9 cellular contexts compared by ENCODE assay signal in genomic region chr14:66038214-66038977, GRCh38.
DNase-seq lines count a peak whose midpoint lies in the region; ATAC-seq, FAIRE-seq and TF ChIP-seq lines count a peak whose summit lies in the region.
"Had no signal": no experiment of that assay in that cellular context is flagged by ENCODE, and none has a peak within 500 bp of the region (broad histone marks: within the 10 kb centered on the region; RNA-seq: fewer than 3 reads in every experiment).

No MANE protein-coding gene starts in this region.

- no peak overlapping the region for H3K4me2 ChIP-seq in IMR-90 (ENCODE audit: low read depth, low read length)
- no peak overlapping the region for H3K4me2 ChIP-seq in keratinocyte (ENCODE audit: control insufficient read depth, extremely low read depth, insufficient read depth, low read depth, low read length)

- POLR2A ChIA-PET in IMR-90 (lab: Charles Lee; ENCODE audit: unreplicated experiment), result no interaction called here

- no peaks in the 10 kb centered on the region for H3K79me2 ChIP-seq in keratinocyte (ENCODE audit: control insufficient read depth, insufficient read depth, low read length)

- no peak overlapping the region for H2BK5ac ChIP-seq in IMR-90 (ENCODE audit: low read depth, low read length, poor library complexity, severe bottlenecking)

- H4K20me1 ChIP-seq in IMR-90 (ENCODE audit: insufficient read depth, low read length), result no peaks in the 10 kb centered on the region
- no peaks in the 10 kb centered on the region for H4K20me1 ChIP-seq in keratinocyte (ENCODE audit: control insufficient read depth, extremely low read depth, insufficient read depth, low read length)

- H2AK9ac ChIP-seq in IMR-90 (replicated peaks; ENCODE audit: low read depth, low read length, poor library complexity), result no peak overlapping the region

- no peak overlapping the region for H3K18ac ChIP-seq in IMR-90 (ENCODE audit: low read depth, low read length)

- H4K8ac ChIP-seq in IMR-90 (ENCODE audit: low read depth in 2 of 2, low read length in 2 of 2), result no peak overlapping the region

- no peak for TF ChIP-seq EP300 in upper lobe of left lung (IDR thresholded peaks at IDR 0.05)

- no peak overlapping the region for H2AK5ac ChIP-seq in IMR-90 (ENCODE audit: low read depth, low read length)

- peak; percentile 0 for DNase-seq in IMR-90
- peak; percentile 16 for DNase-seq in brain microvascular endothelial cell
- DNase-seq in keratinocyte (ENCODE audit: low read depth, low spot score), result no peak
- peak in 1 of 2 donors; percentile 64 for DNase-seq in upper lobe of left lung
- DNase-seq in effector memory CD4-positive, alpha-beta T cell, result no peak
- DNase-seq in GOT3 (lab: John Stamatoyannopoulos, UW), result no peak
- DNase-seq in stimulated activated CD4-positive, alpha-beta T cell treated with anti-CD3 and anti-CD28 coated beads, Interleukin-12 subunit alpha, Interleukin-12 subunit beta, amount 100 ng/mL, for 4 hours, result no peak
- DNase-seq: amniotic stem cell, NCI-H1092 treated with DMSO at 0.1 percent for 48 hours had no signal

- intact Hi-C loops in IMR-90 (cut with micrococcal nuclease), result no loop called here

- TF ChIP-seq RAD21 in IMR-90 (IDR thresholded peaks at IDR 0.05; ENCODE audit: low read length), result no peak

- no peaks in the 10 kb centered on the region for H3K9me1 ChIP-seq in IMR-90 (ENCODE audit: insufficient read depth, low read length)
- H3K9me1 ChIP-seq in keratinocyte (ENCODE audit: control insufficient read depth, extremely low read depth, insufficient read depth, low read length), result no peaks in the 10 kb centered on the region

- BruUV-seq in IMR-90 (replicated peaks; lab: Mats Ljungman, UMichigan), result no TSS peak

- no peak overlapping the region for H2BK120ac ChIP-seq in IMR-90 (ENCODE audit: low read depth, low read length)

- no peak for ATAC-seq in IMR-90 (ENCODE audit: low read depth)
- peak; percentile 66 to 90 for ATAC-seq in upper lobe of left lung (ENCODE audit: low FRiP score in 2 of 2)

- H3K4me3 ChIP-seq in IMR-90 (ENCODE audit: insufficient read depth, low read depth, low read length) (no peak overlapping the region), brain microvascular endothelial cell (ENCODE audit: low read depth, low read length) (no peak overlapping the region), keratinocyte (ENCODE audit: control insufficient read depth in 2 of 3, extremely low read depth in 1 of 3, insufficient read depth in 2 of 3, low read depth in 1 of 3, low read length in 3 of 3) (no peak overlapping the region), upper lobe of left lung (no peak overlapping the region)
- H3K4me3 ChIP-seq in effector memory CD4-positive, alpha-beta T cell (ENCODE audit: insufficient read depth, low read depth, low read length, poor library complexity, severe bottlenecking), result no peak overlapping the region

- H2BK20ac ChIP-seq in IMR-90 (ENCODE audit: low read depth, low read length), result no peak overlapping the region

- H3K14ac ChIP-seq in IMR-90 (replicated peaks; ENCODE audit: low read depth, low read length), result no peak overlapping the region

- H2AFZ ChIP-seq in IMR-90 (replicated peaks; ENCODE audit: low read length, poor library complexity) (no peak overlapping the region), keratinocyte (ENCODE audit: control insufficient read depth, low read length) (no peak overlapping the region)

- peak; percentile 26 for FAIRE-seq in keratinocyte (lab: Jason Lieb, UNC)

- no peak overlapping the region for H2BK15ac ChIP-seq in IMR-90 (ENCODE audit: low read depth, low read length)

- H3K9ac ChIP-seq in IMR-90 (ENCODE audit: low read depth, low read length), result no peak overlapping the region
- no peak overlapping the region for H3K9ac ChIP-seq in keratinocyte (ENCODE audit: control insufficient read depth, extremely low read depth, insufficient read depth, low read length)

- no peak for TF ChIP-seq POLR2A in IMR-90 (IDR thresholded peaks at IDR 0.05; ENCODE audit: low read depth, low read length)
- no peak for TF ChIP-seq POLR2A in upper lobe of left lung (IDR thresholded peaks at IDR 0.05)

- H3K4me1 ChIP-seq in IMR-90 (ENCODE audit: control insufficient read depth, insufficient read depth, low read length), result no peaks in the 10 kb centered on the region
- H3K4me1 ChIP-seq in keratinocyte (ENCODE audit: control insufficient read depth, extremely low read depth, insufficient read depth, low read length), result no peaks in the 10 kb centered on the region
- H3K4me1 ChIP-seq in upper lobe of left lung, result no peaks in the 10 kb centered on the region
- H3K4me1 ChIP-seq in effector memory CD4-positive, alpha-beta T cell (ENCODE audit: control insufficient read depth, insufficient read depth, low read length, poor library complexity, severe bottlenecking), result no peaks in the 10 kb centered on the region

- H3K36me3 ChIP-seq in IMR-90 (ENCODE audit: control insufficient read depth, insufficient read depth, low read length), result no peaks in the 10 kb centered on the region
- H3K36me3 ChIP-seq in brain microvascular endothelial cell (replicated peaks), result no peaks in the 10 kb centered on the region
- H3K36me3 ChIP-seq in keratinocyte (ENCODE audit: control insufficient read depth in 2 of 2, extremely low read depth in 1 of 2, insufficient read depth in 2 of 2, low read length in 2 of 2), result no peaks in the 10 kb centered on the region
- H3K36me3 ChIP-seq in upper lobe of left lung, result no peaks in the 10 kb centered on the region
- no peaks in the 10 kb centered on the region for H3K36me3 ChIP-seq in effector memory CD4-positive, alpha-beta T cell (ENCODE audit: control insufficient read depth, insufficient read depth, low read length)

- TF ChIP-seq CTCF in IMR-90 (conservative IDR thresholded peaks at IDR 0.05; ENCODE audit: low read depth, low read length), result no peak
- no peak for TF ChIP-seq CTCF in brain microvascular endothelial cell (IDR thresholded peaks at IDR 0.05; ENCODE audit: low read depth, low read length, missing control alignments)
- peak in 2 of 3 experiments; percentile 28 to 30 for TF ChIP-seq CTCF in keratinocyte (optimal IDR thresholded peaks at IDR 0.05 in 1 of 3, IDR thresholded peaks at IDR 0.05 in 1 of 3, conservative IDR thresholded peaks at IDR 0.05 in 1 of 3; ENCODE audit: extremely low read depth in 1 of 3, insufficient read depth in 2 of 3, low read length in 3 of 3)
- peak in 1 of 6 experiments; percentile 13 for TF ChIP-seq CTCF in upper lobe of left lung (IDR thresholded peaks at IDR 0.05)

- H3K27ac ChIP-seq in IMR-90 (ENCODE audit: insufficient read depth, low read length) (no peak overlapping the region), brain microvascular endothelial cell (no peak overlapping the region), keratinocyte (ENCODE audit: control insufficient read depth, insufficient read depth, low read length) (no peak overlapping the region), upper lobe of left lung (no peak overlapping the region)
- H3K27ac ChIP-seq in effector memory CD4-positive, alpha-beta T cell (ENCODE audit: insufficient read depth, low read length, poor library complexity, severe bottlenecking), result no peak overlapping the region

- H3K56ac ChIP-seq in IMR-90 (ENCODE audit: extremely low read depth, insufficient read depth, low read length), result no peak overlapping the region

- no peak overlapping the region for H3K23ac ChIP-seq in IMR-90 (ENCODE audit: low read depth, low read length)

- no peak overlapping the region for H3K4ac ChIP-seq in IMR-90 (ENCODE audit: low read depth, low read length)

- no peaks in the 10 kb centered on the region for H3K27me3 ChIP-seq in IMR-90 (ENCODE audit: control insufficient read depth, insufficient read depth, low read length)
- no peaks in the 10 kb centered on the region for H3K27me3 ChIP-seq in brain microvascular endothelial cell (replicated peaks)
- no peaks in the 10 kb centered on the region for H3K27me3 ChIP-seq in keratinocyte (ENCODE audit: control insufficient read depth, extremely low read depth, insufficient read depth, low read length)
- H3K27me3 ChIP-seq in upper lobe of left lung, result no peaks in the 10 kb centered on the region
- H3K27me3 ChIP-seq in effector memory CD4-positive, alpha-beta T cell (replicated peaks; ENCODE audit: control insufficient read depth, insufficient read depth, low read length, poor library complexity, severe bottlenecking), result no peaks in the 10 kb centered on the region

- dilution Hi-C loops in IMR-90 (cut with HindIII; ENCODE audit: low sequenced_read_pairs, unreplicated experiment), result no loop called here
- dilution Hi-C loops in keratinocyte (cut with MboI; ENCODE audit: extremely low pct_ligation_motif_present, low sequenced_read_pairs), result no loop called here

- CTCF ChIA-PET in IMR-90 (lab: Yijun Ruan, JAX), result no interaction called here

- no peaks in the 10 kb centered on the region for H3K79me1 ChIP-seq in IMR-90 (ENCODE audit: low read depth in 1 of 2, low read length in 2 of 2)

- in situ Hi-C loops in IMR-90 (cut with MboI; ENCODE audit: low sequenced_read_pairs) (no loop called here), brain microvascular endothelial cell (cut with HindIII; ENCODE audit: low pct_ligation_motif_present, low sequenced_read_pairs) (no loop called here)

- WGBS in IMR-90 (ENCODE audit: extremely low coverage in 2 of 2, insufficient read length in 1 of 2), 2 experiments, result 20% methylated on average over 1 of the region's 4 CpGs; no CpG with 5 or more reads in 1 of the 2 experiments
- WGBS in upper lobe of left lung, 2 donors, result 64 to 67% methylated on average over 4 of the region's 4 CpGs

- H3K9me3 ChIP-seq in IMR-90 (ENCODE audit: control insufficient read depth, insufficient read depth, low read length) (peaks cover 7% of the 10 kb centered on the region; the same call in 1 of the 2 replicates), keratinocyte (ENCODE audit: control insufficient read depth, low read depth, low read length) (no peaks in the 10 kb centered on the region), upper lobe of left lung (no peaks in the 10 kb centered on the region)
- no peaks in the 10 kb centered on the region for H3K9me3 ChIP-seq in effector memory CD4-positive, alpha-beta T cell (ENCODE audit: control insufficient read depth, low read length)

- no peak overlapping the region for H4K5ac ChIP-seq in IMR-90 (ENCODE audit: low read depth, low read length)

- no peak overlapping the region for H4K91ac ChIP-seq in IMR-90 (ENCODE audit: insufficient read depth, low read depth, low read length)

TF ChIP-seq in IMR-90, 13 proteins besides CTCF, POLR2A, EP300 and RAD21:
- TF ChIP-seq CEBPB (IDR thresholded peaks at IDR 0.05; ENCODE audit: low read depth, low read length) (peak; percentile 64), NFE2L2 (IDR thresholded peaks at IDR 0.05; ENCODE audit: low read depth, low read length) (no peak)
- TF ChIP-seq, protein P1, sequence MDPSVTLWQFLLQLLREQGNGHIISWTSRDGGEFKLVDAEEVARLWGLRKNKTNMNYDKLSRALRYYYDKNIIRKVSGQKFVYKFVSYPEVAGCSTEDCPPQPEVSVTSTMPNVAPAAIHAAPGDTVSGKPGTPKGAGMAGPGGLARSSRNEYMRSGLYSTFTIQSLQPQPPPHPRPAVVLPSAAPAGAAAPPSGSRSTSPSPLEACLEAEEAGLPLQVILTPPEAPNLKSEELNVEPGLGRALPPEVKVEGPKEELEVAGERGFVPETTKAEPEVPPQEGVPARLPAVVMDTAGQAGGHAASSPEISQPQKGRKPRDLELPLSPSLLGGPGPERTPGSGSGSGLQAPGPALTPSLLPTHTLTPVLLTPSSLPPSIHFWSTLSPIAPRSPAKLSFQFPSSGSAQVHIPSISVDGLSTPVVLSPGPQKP (IDR thresholded peaks at IDR 0.05; ENCODE audit: borderline replicate concordance, low read depth, low read length), result no peak
TF ChIP-seq in IMR-90: peak in this region for 1.

Comparison
In these comparisons a context has a peak if more than half of its experiments do, and no peak if none do; other contexts are left out.
1. DNase-seq: peak in IMR-90 (single experiment) and brain microvascular endothelial cell (single experiment); none in keratinocyte (single experiment), effector memory CD4-positive, alpha-beta T cell (0 of 3), GOT3 (single experiment) and stimulated activated CD4-positive, alpha-beta T cell treated with anti-CD3 and anti-CD28 coated beads, Interleukin-12 subunit alpha, Interleukin-12 subunit beta, amount 100 ng/mL, for 4 hours (single experiment).
2. CTCF ChIP-seq: peak in keratinocyte (2 of 3); none in IMR-90 (single experiment) and brain microvascular endothelial cell (single experiment).